1 cellular context compared by ENCODE assay signal in genomic region chr1:247299723-247300381, GRCh38.
TF ChIP-seq lines count a peak whose summit lies in the region.

No MANE protein-coding gene starts in this region.

TF ChIP-seq in WTC11, 78 proteins besides CTCF, POLR2A, EP300 and RAD21 (continued from another document):
- TF ChIP-seq ERG (CRISPR knock-in tag; IDR thresholded peaks at IDR 0.05) (no peak), PRRX2 (CRISPR knock-in tag; IDR thresholded peaks at IDR 0.05) (no peak), SMAD3 (CRISPR knock-in tag; IDR thresholded peaks at IDR 0.05; ENCODE audit: borderline replicate concordance) (no peak), TP53 (CRISPR knock-in tag; IDR thresholded peaks at IDR 0.05) (no peak), NFATC4 (CRISPR knock-in tag; IDR thresholded peaks at IDR 0.05) (no peak), CREM (CRISPR knock-in tag; IDR thresholded peaks at IDR 0.05) (no peak)
